ENCODE assay signal across 8 cellular contexts in the genomic region with DNA sequence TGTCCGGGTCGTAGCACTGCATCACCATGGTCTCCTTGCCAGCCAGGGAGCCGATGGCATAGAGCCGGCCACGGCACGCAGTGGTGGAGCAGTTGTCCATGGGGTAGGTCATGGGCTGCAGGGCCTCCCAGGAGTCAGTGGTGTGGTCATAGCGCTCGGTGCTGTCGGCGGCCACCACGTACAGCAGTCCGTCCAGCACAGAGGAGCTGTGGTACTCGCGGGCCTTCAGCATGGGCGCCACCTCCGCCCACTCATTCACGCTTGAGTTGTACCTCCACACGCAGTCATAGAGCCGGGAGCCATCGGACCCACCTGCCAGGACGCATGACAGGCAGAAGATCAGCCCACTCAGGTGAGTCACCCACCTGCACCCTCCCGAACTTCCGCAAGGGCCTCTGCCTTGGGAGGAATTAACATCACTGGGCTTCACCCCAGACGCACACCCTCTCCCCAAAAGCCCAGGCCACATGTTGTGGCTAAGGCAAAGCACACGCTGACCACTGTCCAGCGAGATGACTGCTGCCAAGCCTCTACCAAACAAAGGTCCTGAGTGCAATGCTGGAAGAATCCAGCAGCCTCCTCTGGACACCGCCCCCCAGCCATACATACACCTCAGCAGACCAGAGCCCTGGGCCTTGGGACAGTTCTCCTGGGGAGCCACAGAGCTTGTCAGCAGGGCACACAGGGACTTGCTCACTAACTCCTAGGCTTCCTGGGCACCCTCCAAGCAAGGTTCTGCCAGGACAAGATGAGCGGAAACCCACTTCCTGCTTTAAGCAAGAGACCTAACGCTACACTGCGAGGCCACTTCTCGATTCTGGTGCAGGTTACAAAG. TPM values are rescaled to one million over a fixed set of nuclear protein-coding genes. Genes with fewer than 3 reads are reported as not detected.
DNase-seq lines count a peak whose midpoint lies in the region; ATAC-seq and TF ChIP-seq lines count a peak whose summit lies in the region.

No MANE protein-coding gene starts in this region.

- H3K4me3 ChIP-seq in HEK293 (ENCODE audit: low read depth, low read length) (no peak overlapping the region), dorsolateral prefrontal cortex (peak overlapping the region in 58 of 59 donors; percentile 2 to 99 (median 91))

- CTCF ChIA-PET in HEK293 (lab: Yijun Ruan, JAX), result interaction anchor here (0.6 to 1.4 kb wide), 4 partner anchors 45 to 150 kb away, joined by 3 to 5 read pairs (median 4); partner anchors contain the start of gene NOL9
- CTCF ChIA-PET in activated CD4-positive, alpha-beta T cell treated with anti-CD3 and anti-CD28 coated beads for 36 hours (lab: Charles Lee), result interaction anchor here (1.2 to 3.6 kb wide), 6 partner anchors 15 to 159 kb away, joined by 4 to 14 read pairs (median 8); partner anchors contain the start of gene THAP3
- CTCF ChIA-PET in HEK293T (lab: Yijun Ruan, JAX), result no interaction called here

- H3K27ac Mint-ChIP-seq in activated CD4-positive, alpha-beta T cell treated with anti-CD3 and anti-CD28 coated beads for 36 hours, result peak overlapping the region; percentile 92
- no peak overlapping the region for H3K27ac Mint-ChIP-seq in osteocyte (ENCODE audit: unreplicated experiment)

- POLR2A ChIA-PET in HEK293 (lab: Yijun Ruan, JAX), result interaction anchor here (0.9 to 1.6 kb wide), 3 partner anchors 11 to 19 kb away, joined by 3 to 13 read pairs (median 8); partner anchors contain the start of gene ZBTB48
- POLR2A ChIA-PET in activated CD4-positive, alpha-beta T cell treated with anti-CD3 and anti-CD28 coated beads for 36 hours (lab: Charles Lee), result interaction anchor here (0.7 to 1.6 kb wide), 2 partner anchors 10 to 20 kb away, joined by 3 to 6 read pairs; partner anchors contain the start of gene ZBTB48
- POLR2A ChIA-PET in HEK293T (lab: Yijun Ruan, JAX), result interaction anchor here (0.8 to 6.1 kb wide), 4 partner anchors 12 to 45 kb away, joined by 3 to 55 read pairs (median 14); partner anchors contain the start of genes NOL9, TAS1R1 and ZBTB48

- H3K27me3 Mint-ChIP-seq in activated CD4-positive, alpha-beta T cell treated with anti-CD3 and anti-CD28 coated beads for 36 hours, result no peaks in the 10 kb centered on the region
- H3K27me3 Mint-ChIP-seq in osteocyte (ENCODE audit: unreplicated experiment), result no peaks in the 10 kb centered on the region

- H3K4me3 Mint-ChIP-seq in activated CD4-positive, alpha-beta T cell treated with anti-CD3 and anti-CD28 coated beads for 36 hours, result peak overlapping the region; percentile 97
- H3K4me3 Mint-ChIP-seq in osteocyte (ENCODE audit: unreplicated experiment), result peak overlapping the region; percentile 44

- H3K27me3 ChIP-seq in dorsolateral prefrontal cortex, result no peaks in the 10 kb centered on the region

- DNase-seq in activated CD4-positive, alpha-beta T cell treated with anti-CD3 and anti-CD28 coated beads for 36 hours, result peak; percentile 78
- DNase-seq in dorsolateral prefrontal cortex (peak in 1 of 10 donors; percentile 30), osteocyte (ENCODE audit: extremely low spot score, unreplicated experiment) (no peak), NCI-H345 treated with DMSO at 0.1 percent for 48 hours (lab: John Stamatoyannopoulos, UW; ENCODE audit: unreplicated experiment) (no peak), HEK293T (ENCODE audit: extremely low spot score) (no peak), NCI-H187 treated with DMSO at 0.1 percent for 48 hours (lab: John Stamatoyannopoulos, UW) (no peak), NCI-H748 (lab: John Stamatoyannopoulos, UW; ENCODE audit: unreplicated experiment) (no peak)

- H3K4me1 ChIP-seq in HEK293 (ENCODE audit: control insufficient read depth, insufficient read depth, low read length), result no peaks in the 10 kb centered on the region

- H3K36me3 ChIP-seq in HEK293 (ENCODE audit: control insufficient read depth in 2 of 2, insufficient read depth in 1 of 2, low read length in 2 of 2), result peaks cover 3 to 59% of the 10 kb centered on the region in 2 experiments; a peak in 2 of 3 replicates

- ATAC-seq in activated CD4-positive, alpha-beta T cell treated with anti-CD3 and anti-CD28 coated beads for 36 hours, result no peak

- peaks cover 44% of the 10 kb centered on the region for H3K4me1 Mint-ChIP-seq in activated CD4-positive, alpha-beta T cell treated with anti-CD3 and anti-CD28 coated beads for 36 hours
- peaks cover 29% of the 10 kb centered on the region for H3K4me1 Mint-ChIP-seq in osteocyte (ENCODE audit: unreplicated experiment)

- H3K9me3 Mint-ChIP-seq in activated CD4-positive, alpha-beta T cell treated with anti-CD3 and anti-CD28 coated beads for 36 hours (ENCODE audit: low read depth), result no peaks in the 10 kb centered on the region
- no peaks in the 10 kb centered on the region for H3K9me3 Mint-ChIP-seq in osteocyte (ENCODE audit: unreplicated experiment)

- no peaks in the 10 kb centered on the region for H3K9me3 ChIP-seq in HEK293 (ENCODE audit: control insufficient read depth, insufficient read depth, low read depth, low read length)

- peaks cover 40% of the 10 kb centered on the region for H3K36me3 Mint-ChIP-seq in activated CD4-positive, alpha-beta T cell treated with anti-CD3 and anti-CD28 coated beads for 36 hours (ENCODE audit: low read depth)
- peaks cover 17% of the 10 kb centered on the region for H3K36me3 Mint-ChIP-seq in osteocyte (ENCODE audit: unreplicated experiment)

- TF ChIP-seq CTCF in HEK293 (tag by site-specific recombination; IDR thresholded peaks at IDR 0.05) (no peak), dorsolateral prefrontal cortex (IDR thresholded peaks at IDR 0.05 in 54 of 56, conservative IDR thresholded peaks at IDR 0.05 in 2 of 56; ENCODE audit: low read depth in 1 of 56, partially characterized antibody in 56 of 56) (no peak), osteocyte (IDR thresholded peaks at IDR 0.05) (no peak)

- H3K27ac ChIP-seq in HEK293 (ENCODE audit: extremely low read depth, low read depth, low read length) (no peak overlapping the region), dorsolateral prefrontal cortex (peak overlapping the region in 45 of 59 donors; percentile 9 to 100 (median 97))

- intact Hi-C loops in activated CD4-positive, alpha-beta T cell treated with anti-CD3 and anti-CD28 coated beads for 36 hours (cut with DNase I, micrococcal nuclease), result no loop called here
- intact Hi-C loops in dorsolateral prefrontal cortex (cut with DNase I), result loop anchor here in 1 of 2 donors (5.0 kb wide), 1 partner anchor 42 kb away; the partner anchor contains the start of gene TAS1R1

TF ChIP-seq in HEK293, 187 proteins besides CTCF, POLR2A, EP300 and RAD21 (continues in another document):
- TF ChIP-seq GFI1B (tag by site-specific recombination; IDR thresholded peaks at IDR 0.05), result no peak
- TF ChIP-seq ZBTB6 (tag by site-specific recombination; IDR thresholded peaks at IDR 0.05), result peak; percentile 15; the same call in 1 of the 2 replicates

TF ChIP-seq in HEK293T, 16 proteins besides CTCF, POLR2A, EP300 and RAD21:
- TF ChIP-seq L3MBTL2 (conservative IDR thresholded peaks at IDR 0.05) (no peak), LEF1 (IDR thresholded peaks at IDR 0.05; ENCODE audit: borderline replicate concordance) (no peak), NFRKB (IDR thresholded peaks at IDR 0.05) (no peak), BHLHE40 (IDR thresholded peaks at IDR 0.05; ENCODE audit: borderline replicate concordance) (no peak), ZNF384 (IDR thresholded peaks at IDR 0.05) (no peak), FOXA1 (IDR thresholded peaks at IDR 0.05) (no peak), SUZ12 (IDR thresholded peaks at IDR 0.05) (no peak), SP1 (IDR thresholded peaks at IDR 0.05) (no peak), ELF4 (IDR thresholded peaks at IDR 0.05) (no peak), TARDBP (IDR thresholded peaks at IDR 0.05) (no peak), FOXM1 (IDR thresholded peaks at IDR 0.05; ENCODE audit: borderline replicate concordance) (no peak)
- TF ChIP-seq, protein P1, sequence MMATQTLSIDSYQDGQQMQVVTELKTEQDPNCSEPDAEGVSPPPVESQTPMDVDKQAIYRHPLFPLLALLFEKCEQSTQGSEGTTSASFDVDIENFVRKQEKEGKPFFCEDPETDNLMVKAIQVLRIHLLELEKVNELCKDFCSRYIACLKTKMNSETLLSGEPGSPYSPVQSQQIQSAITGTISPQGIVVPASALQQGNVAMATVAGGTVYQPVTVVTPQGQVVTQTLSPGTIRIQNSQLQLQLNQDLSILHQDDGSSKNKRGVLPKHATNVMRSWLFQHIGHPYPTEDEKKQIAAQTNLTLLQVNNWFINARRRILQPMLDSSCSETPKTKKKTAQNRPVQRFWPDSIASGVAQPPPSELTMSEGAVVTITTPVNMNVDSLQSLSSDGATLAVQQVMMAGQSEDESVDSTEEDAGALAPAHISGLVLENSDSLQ (IDR thresholded peaks at IDR 0.05), result no peak

RNA-seq across cellular contexts. Expression of gene KLHL21, which starts 3.3 kb away (rescaled TPM):
- total RNA-seq in activated CD4-positive, alpha-beta T cell treated with anti-CD3 and anti-CD28 coated beads for 36 hours, result 10 to 100 TPM; 12.4 to 15.7 TPM
- total RNA-seq in dorsolateral prefrontal cortex (10 to 100 TPM; 36.4 to 92.8 (median 52.5) TPM), osteocyte (27.3 and 27.5 TPM in 2 replicates)

RNA-seq across cellular contexts. Expression of gene PHF13, which starts 14.2 kb away (rescaled TPM):
- total RNA-seq in activated CD4-positive, alpha-beta T cell treated with anti-CD3 and anti-CD28 coated beads for 36 hours, result 10 to 100 TPM; 13.2 to 13.6 TPM
- total RNA-seq in dorsolateral prefrontal cortex (10 to 100 TPM in 117 of 120 experiments, 1 to 10 TPM in 3; 9.4 to 21.9 (median 13.0) TPM), osteocyte (24.0 and 28.9 TPM in 2 replicates)

RNA-seq across cellular contexts. Expression of gene ZBTB48, which starts 19.6 kb away (rescaled TPM):
- total RNA-seq in activated CD4-positive, alpha-beta T cell treated with anti-CD3 and anti-CD28 coated beads for 36 hours, result 10 to 100 TPM; 23.2 to 26.0 TPM
- total RNA-seq in dorsolateral prefrontal cortex, result 10 to 100 TPM; 19.2 to 51.0 (median 30.1) TPM
- total RNA-seq in osteocyte, result 28.8 and 29.1 TPM in 2 replicates

RNA-seq across cellular contexts. Expression of gene THAP3, which starts 25.3 kb away (rescaled TPM):
- 10 to 100 TPM; 19.4 to 22.1 TPM for total RNA-seq in activated CD4-positive, alpha-beta T cell treated with anti-CD3 and anti-CD28 coated beads for 36 hours
- total RNA-seq in dorsolateral prefrontal cortex (10 to 100 TPM; 15.9 to 40.5 (median 24.6) TPM), osteocyte (16.5 and 18.7 TPM in 2 replicates)

RNA-seq across cellular contexts. Expression of gene TAS1R1, which starts 44.3 kb away (rescaled TPM):
- total RNA-seq in activated CD4-positive, alpha-beta T cell treated with anti-CD3 and anti-CD28 coated beads for 36 hours, result under 1 TPM in 1 of 2 experiments, not detected in 1; 0.07 TPM
- total RNA-seq in dorsolateral prefrontal cortex (under 1 TPM in 22 of 120 experiments, not detected in 98; 0.14 to 0.78 (median 0.32) TPM), osteocyte (not detected in 2 replicates)
